1 cellular context compared by ENCODE assay signal in genomic region chr20:7851031-7851490, GRCh38.
TF ChIP-seq lines count a peak whose summit lies in the region.

No MANE protein-coding gene starts in this region.

TF ChIP-seq in HepG2, 621 proteins besides CTCF, POLR2A, EP300 and RAD21 (continued from another document):
- TF ChIP-seq HOXA5 (CRISPR knock-in tag; IDR thresholded peaks at IDR 0.05): no peak
- TF ChIP-seq SRY (CRISPR knock-in tag; IDR thresholded peaks at IDR 0.05): no peak
- TF ChIP-seq ZNF780A (CRISPR knock-in tag; IDR thresholded peaks at IDR 0.05): no peak
- TF ChIP-seq SRSF1 (optimal IDR thresholded peaks at IDR 0.05; ENCODE audit: low read depth, low read length): no peak
- no peak for TF ChIP-seq ZNF10 (CRISPR knock-in tag; IDR thresholded peaks at IDR 0.05; ENCODE audit: borderline replicate concordance, low read depth)
- TF ChIP-seq PRDM10 (CRISPR knock-in tag; IDR thresholded peaks at IDR 0.05; ENCODE audit: low read depth): no peak
- TF ChIP-seq ZNF382 (CRISPR knock-in tag; IDR thresholded peaks at IDR 0.05; ENCODE audit: borderline replicate concordance): no peak
- no peak for TF ChIP-seq PREB (CRISPR knock-in tag; IDR thresholded peaks at IDR 0.05)
- no peak for TF ChIP-seq ZNF878 (CRISPR knock-in tag; IDR thresholded peaks at IDR 0.05)
- no peak for TF ChIP-seq ZNF724P (CRISPR knock-in tag; IDR thresholded peaks at IDR 0.05; ENCODE audit: borderline replicate concordance)
- TF ChIP-seq MYC (CRISPR knock-in tag; IDR thresholded peaks at IDR 0.05; ENCODE audit: borderline replicate concordance): no peak
- TF ChIP-seq RFXANK (CRISPR knock-in tag; IDR thresholded peaks at IDR 0.05): no peak
- TF ChIP-seq AKAP8 (CRISPR knock-in tag; IDR thresholded peaks at IDR 0.05): no peak
TF ChIP-seq in HepG2: peak in this region for 0.
